In the genomic region with DNA sequence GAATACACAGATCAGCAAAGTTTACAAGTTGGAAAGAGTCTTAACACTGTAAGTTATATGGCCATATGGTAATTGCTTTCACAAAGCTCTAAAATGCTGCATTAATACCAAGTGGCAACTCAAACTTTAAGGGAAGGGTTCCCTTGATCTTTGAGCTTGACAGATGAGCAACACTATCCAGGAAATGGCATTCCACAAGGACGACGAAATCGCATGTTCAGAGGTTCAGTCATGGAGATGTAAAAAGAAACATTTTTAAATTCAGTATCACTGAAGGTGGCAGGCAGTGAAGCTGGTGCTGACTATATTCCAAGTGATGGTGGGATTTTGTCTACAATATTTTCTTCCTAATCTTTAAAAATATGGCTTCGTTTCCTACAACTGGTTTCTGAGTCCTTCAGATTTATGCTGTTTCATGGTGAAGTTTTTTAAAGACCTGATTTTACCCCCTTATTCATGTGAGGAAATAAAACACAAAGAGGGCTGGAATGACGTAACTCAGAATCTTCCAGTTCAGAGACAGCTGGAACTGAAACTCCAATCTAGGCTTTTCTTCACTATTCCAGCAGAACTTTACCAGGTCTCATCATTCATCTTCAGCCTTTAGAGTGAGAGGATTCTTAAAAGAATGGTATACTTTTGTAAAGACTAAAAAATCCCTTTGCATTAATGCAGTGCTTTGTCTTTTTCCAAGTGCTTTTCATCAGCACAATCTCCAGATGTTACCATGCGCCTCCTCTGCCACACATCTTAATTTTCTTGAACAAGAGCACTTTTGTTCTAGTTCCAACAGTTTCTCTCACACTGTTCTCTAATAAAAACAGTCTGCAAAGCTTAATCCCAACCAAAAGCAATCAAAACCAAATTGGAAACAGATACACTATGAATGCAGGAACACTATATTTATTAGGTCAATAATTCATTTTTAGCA, we compare ENCODE assay signal across 15 cellular contexts. TPM values are rescaled to one million over a fixed set of nuclear protein-coding genes. Genes with fewer than 3 reads are reported as not detected.
DNase-seq lines count a peak whose midpoint lies in the region; ATAC-seq and TF ChIP-seq lines count a peak whose summit lies in the region.
"Had no signal": no experiment of that assay in that cellular context is flagged by ENCODE, and none has a peak within 500 bp of the region (broad histone marks: within the 10 kb centered on the region; RNA-seq: fewer than 3 reads in every experiment).

No MANE protein-coding gene starts in this region.

- no peak for ATAC-seq in GM21737 (IDR thresholded peaks at IDR 0.05; ENCODE audit: unreplicated experiment)

- no peak for TF ChIP-seq POLR2A in tibial nerve (IDR thresholded peaks at IDR 0.05)

- TF ChIP-seq CTCF in hepatocyte (IDR thresholded peaks at IDR 0.05; ENCODE audit: poor library complexity) (no peak), tibial nerve (IDR thresholded peaks at IDR 0.05) (no peak)

- no peaks in the 10 kb centered on the region for H3K79me2 ChIP-seq in hepatocyte

- H3K36me3 ChIP-seq in hepatocyte (replicated peaks; ENCODE audit: insufficient read depth, low read depth): no peaks in the 10 kb centered on the region
- H3K36me3 ChIP-seq in tibial nerve: peaks cover 0 to 15% (median 0%) of the 10 kb centered on the region in 3 donors

- peak; percentile 50 for DNase-seq in HS-5 (ENCODE audit: low read depth)
- peak; percentile 56 for DNase-seq in amniotic epithelial cell (ENCODE audit: low read depth)
- DNase-seq in hepatocyte (ENCODE audit: low spot score): no peak
- no peak for DNase-seq in tibial nerve (ENCODE audit: low spot score in 2 of 2)
- DNase-seq in activated CD4-positive, CD25-positive, alpha-beta regulatory T cell treated with anti-CD3 and anti-CD28 coated beads, Interleukin-2, amount 50 U/mL, for 72 hours: no peak
- no peak for DNase-seq in NCI-H510A (lab: John Stamatoyannopoulos, UW)
- DNase-seq: activated CD4-positive, alpha-beta T cell treated with anti-CD3 and anti-CD28 coated beads for 4 hours; activated effector memory CD4-positive, alpha-beta T cell treated with Interleukin-2 at 50 U/mL for 16 hours; DMS79 treated with DMSO at 0.1 percent for 48 hours; effector CD8-positive, alpha-beta T cell; NCI-H2171; SJCRH30; stimulated activated CD4-positive, alpha-beta T cell treated with anti-CD3 and anti-CD28 coated beads, Interleukin-1b, Interleukin-23, amount 100 ng/mL, for 48 hours had no signal

- H3K4me3 ChIP-seq in hepatocyte (no peak overlapping the region), tibial nerve (no peak overlapping the region)
- H3K4me3 ChIP-seq: SJCRH30 had no signal

- H3K4me2 ChIP-seq in hepatocyte: no peak overlapping the region

- H3K27ac ChIP-seq in hepatocyte: peak overlapping the region; percentile 31
- peak overlapping the region in 3 of 4 donors; percentile 37 to 68 (median 57) for H3K27ac ChIP-seq in tibial nerve
- H3K27ac ChIP-seq: neutrophil, SJCRH30 had no signal

- no peaks in the 10 kb centered on the region for H3K27me3 ChIP-seq in hepatocyte
- no peaks in the 10 kb centered on the region for H3K27me3 ChIP-seq in tibial nerve
- H3K27me3 ChIP-seq: neutrophil, SJCRH30 had no signal

- TF ChIP-seq EP300 in tibial nerve (IDR thresholded peaks at IDR 0.05): peak; percentile 13 to 22

- no peaks in the 10 kb centered on the region for H4K20me1 ChIP-seq in hepatocyte (ENCODE audit: insufficient read depth, poor library complexity, severe bottlenecking)

- H3K9me3 ChIP-seq in hepatocyte (ENCODE audit: low read depth): no peaks in the 10 kb centered on the region
- H3K9me3 ChIP-seq in tibial nerve: no peaks in the 10 kb centered on the region
- H3K9me3 ChIP-seq: neutrophil, SJCRH30 had no signal

- WGBS in hepatocyte (ENCODE audit: low lambda C conversion rate, missing lambda C conversion rate): 52% methylated on average over 6 of the region's 6 CpGs
- WGBS in tibial nerve, 2 donors: 27 to 31% methylated on average over 6 of the region's 6 CpGs

- no peaks in the 10 kb centered on the region for H3K9me2 ChIP-seq in hepatocyte (replicated peaks; ENCODE audit: insufficient read depth)

- no peaks in the 10 kb centered on the region for H3K4me1 ChIP-seq in hepatocyte (ENCODE audit: insufficient read depth)
- H3K4me1 ChIP-seq in tibial nerve: peaks cover 0 to 36% (median 11%) of the 10 kb centered on the region in 4 donors

- H2AFZ ChIP-seq in hepatocyte: no peak overlapping the region

RNA-seq across cellular contexts. Expression of gene CHCT1, which starts 20.2 kb away (rescaled TPM):
- not detected in 2 replicates for total RNA-seq in hepatocyte
- polyA plus RNA-seq in hepatocyte: not detected in 2 replicates
- not detected for total RNA-seq in tibial nerve
- total RNA-seq: SJCRH30 had no signal

RNA-seq across cellular contexts. Expression of gene USP32, which starts 50.6 kb away (rescaled TPM):
- total RNA-seq in hepatocyte (37.0 and 46.9 TPM in 2 replicates), tibial nerve (10 to 100 TPM; 49.6 to 64.7 (median 56.5) TPM)
- 15.3 and 29.6 TPM in 2 replicates for polyA plus RNA-seq in hepatocyte

Comparison
In these comparisons a context has a peak if more than half of its experiments do, and no peak if none do; other contexts are left out.
1. DNase-seq: peak in HS-5 (single experiment) and amniotic epithelial cell (single experiment); none in hepatocyte (single experiment), tibial nerve (0 of 2), activated CD4-positive, CD25-positive, alpha-beta regulatory T cell treated with anti-CD3 and anti-CD28 coated beads, Interleukin-2, amount 50 U/mL, for 72 hours (single experiment) and NCI-H510A (single experiment).